In genomic region chr16:9941245-9941644, GRCh38 we compare ENCODE assay signal across 9 cellular contexts.
"Had no signal": no experiment of that assay in that cellular context is flagged by ENCODE, and none has a peak within 500 bp of the region (broad histone marks: within the 10 kb centered on the region; RNA-seq: fewer than 3 reads in every experiment).

No MANE protein-coding gene starts in this region.

- H3K9me3 ChIP-seq: HAP-1 had no signal

- ATAC-seq: HCT116, HepG2 had no signal

- DNase-seq: GM23248, GOT3, H7, HFFc6, KG1 had no signal

- H3K27ac ChIP-seq: GM23248, HL-60 had no signal

- H2AFZ ChIP-seq: GM23248 had no signal

- FAIRE-seq: HepG2 had no signal

- H3K9ac ChIP-seq: GM23248 had no signal

- H3K36me3 ChIP-seq: HAP-1 had no signal

- H3K4me3 ChIP-seq: GM23248, HAP-1 had no signal

- H3K4me1 ChIP-seq: HAP-1 had no signal
